19 cellular contexts compared by ENCODE assay signal in genomic region chr2:218311908-218312756, GRCh38. TPM values are rescaled to one million over a fixed set of nuclear protein-coding genes. Genes with fewer than 3 reads are reported as not detected.
A peak's percentile ranks its signal among the peaks of the same experiment; 100 is the strongest.
DNase-seq lines count a peak whose midpoint lies in the region; ATAC-seq and TF ChIP-seq lines count a peak whose summit lies in the region.
"Had no signal": no experiment of that assay in that cellular context is flagged by ENCODE, and none has a peak within 500 bp of the region (broad histone marks: within the 10 kb centered on the region; RNA-seq: fewer than 3 reads in every experiment).

No MANE protein-coding gene starts in this region.

- H3K27me3 ChIP-seq in cardiac muscle cell (no peaks in the 10 kb centered on the region), endodermal cell (ENCODE audit: control insufficient read depth, insufficient read depth, low read length, poor library complexity, severe bottlenecking) (no peaks in the 10 kb centered on the region), psoas muscle (ENCODE audit: insufficient read depth in 3 of 3, low read length in 2 of 3) (no peaks in the 10 kb centered on the region)
- H3K27me3 ChIP-seq in naive thymus-derived CD4-positive, alpha-beta T cell (ENCODE audit: control insufficient read depth in 2 of 2, insufficient read depth in 2 of 2, low read length in 2 of 2), result no peaks in the 10 kb centered on the region
- H3K27me3 ChIP-seq: vagina had no signal

- CTCF ChIA-PET in naive thymus-derived CD4-positive, alpha-beta T cell (lab: Charles Lee), result interaction anchor here (0.7 to 1.0 kb wide), 3 partner anchors 36 to 44 kb away, joined by 3 to 8 read pairs (median 4); no protein-coding TSS in a partner anchor

- no peaks in the 10 kb centered on the region for H3K9me3 ChIP-seq in cardiac muscle cell (ENCODE audit: low read depth)
- no peaks in the 10 kb centered on the region for H3K9me3 ChIP-seq in endodermal cell (ENCODE audit: control insufficient read depth, low read length)
- no peaks in the 10 kb centered on the region for H3K9me3 ChIP-seq in naive thymus-derived CD4-positive, alpha-beta T cell (ENCODE audit: control insufficient read depth in 2 of 3, low read length in 3 of 3)
- H3K9me3 ChIP-seq in psoas muscle, result no peaks in the 10 kb centered on the region
- H3K9me3 ChIP-seq: vagina had no signal

- H3K27ac Mint-ChIP-seq in endodermal cell, result peak overlapping the region; percentile 78
- H3K27ac Mint-ChIP-seq in naive thymus-derived CD4-positive, alpha-beta T cell, result peak overlapping the region in 8 of 9 donors; percentile 36 to 88 (median 68)

- 84 to 87% methylated on average over 4 to 8 of the region's 8 CpGs for whole genome bisulfite sequencing in endodermal cell (ENCODE audit: insufficient coverage in 1 of 2, insufficient read length in 1 of 2), 2 experiments
- 62 to 73% (median 69%) methylated on average over 7 to 8 of the region's 8 CpGs for WGBS in psoas muscle, 3 donors

- H3K4me3 ChIP-seq in cardiac muscle cell (no peak overlapping the region), endodermal cell (ENCODE audit: low read length) (no peak overlapping the region), psoas muscle (no peak overlapping the region)
- no peak overlapping the region for H3K4me3 ChIP-seq in naive thymus-derived CD4-positive, alpha-beta T cell (ENCODE audit: low read length)
- H3K4me3 ChIP-seq: vagina had no signal

- DNase-seq in cardiac muscle cell (ENCODE audit: low read depth in 1 of 2, low spot score in 1 of 2), result no peak
- no peak for DNase-seq in left cardiac atrium
- no peak for DNase-seq in endodermal cell
- DNase-seq in naive thymus-derived CD4-positive, alpha-beta T cell, result no peak
- peak; percentile 62 for DNase-seq in ureter (ENCODE audit: low spot score)
- DNase-seq in NCI-H774 (lab: John Stamatoyannopoulos, UW), result no peak
- no peak for DNase-seq in psoas muscle
- no peak for DNase-seq in GM19240 (ENCODE audit: insufficient read length, low spot score)
- DNase-seq: activated CD4-positive, alpha-beta T cell treated with anti-CD3 and anti-CD28 coated beads for 1 hour; activated naive CD4-positive, alpha-beta T cell; cortex of kidney; NCI-H226; SHP77 treated with DMSO at 0.1 percent for 48 hours; stimulated activated naive CD4-positive, alpha-beta T cell treated with Interleukin-2 at 50 U/mL for 16 hours had no signal

- no peak overlapping the region for H3K4me3 Mint-ChIP-seq in endodermal cell
- no peak overlapping the region for H3K4me3 Mint-ChIP-seq in naive thymus-derived CD4-positive, alpha-beta T cell

- H3K36me3 ChIP-seq in cardiac muscle cell (no peaks in the 10 kb centered on the region), endodermal cell (ENCODE audit: control insufficient read depth, insufficient read depth, low read length) (no peaks in the 10 kb centered on the region), psoas muscle (ENCODE audit: insufficient read depth in 1 of 2, low read depth in 1 of 2) (no peaks in the 10 kb centered on the region)
- no peaks in the 10 kb centered on the region for H3K36me3 ChIP-seq in naive thymus-derived CD4-positive, alpha-beta T cell (ENCODE audit: control insufficient read depth in 2 of 3, insufficient read depth in 3 of 3, low read length in 3 of 3)
- H3K36me3 ChIP-seq: vagina had no signal

- no peaks in the 10 kb centered on the region for H3K36me3 Mint-ChIP-seq in endodermal cell (ENCODE audit: low read depth)
- H3K36me3 Mint-ChIP-seq in naive thymus-derived CD4-positive, alpha-beta T cell, result peaks cover 0 to 10% (median 0%) of the 10 kb centered on the region in 5 donors

- intact Hi-C loops in left cardiac atrium (cut with DNase I) (no loop called here), psoas muscle (cut with DNase I) (no loop called here)
- intact Hi-C loops in naive thymus-derived CD4-positive, alpha-beta T cell (cut with micrococcal nuclease), result no loop called here

- peak overlapping the region; percentile 18 for H3K9ac ChIP-seq in endodermal cell (ENCODE audit: extremely low read depth, low read length, poor library complexity, severe bottlenecking)

- POLR2A ChIA-PET in naive thymus-derived CD4-positive, alpha-beta T cell (lab: Charles Lee), result interaction anchor here (0.6 to 1.0 kb wide), 3 partner anchors 10 to 88 kb away, joined by 3 to 5 read pairs (median 3); no protein-coding TSS in a partner anchor

- no peaks in the 10 kb centered on the region for H3K9me3 Mint-ChIP-seq in endodermal cell
- H3K9me3 Mint-ChIP-seq in naive thymus-derived CD4-positive, alpha-beta T cell, result peaks cover 0 to 2% (median 0%) of the 10 kb centered on the region in 11 donors

- H3K4me1 Mint-ChIP-seq in endodermal cell, result peaks cover 27% of the 10 kb centered on the region
- H3K4me1 Mint-ChIP-seq in naive thymus-derived CD4-positive, alpha-beta T cell, result peaks cover 15 to 44% (median 38%) of the 10 kb centered on the region in 7 donors

- H3K4me1 ChIP-seq in cardiac muscle cell (ENCODE audit: low read depth), result peaks cover 38% of the 10 kb centered on the region
- H3K4me1 ChIP-seq in endodermal cell (ENCODE audit: control insufficient read depth, insufficient read depth, low read length), result no peaks in the 10 kb centered on the region
- peaks cover 13 to 15% of the 10 kb centered on the region in 2 donors for H3K4me1 ChIP-seq in naive thymus-derived CD4-positive, alpha-beta T cell (ENCODE audit: control insufficient read depth in 2 of 2, insufficient read depth in 2 of 2, low read length in 2 of 2)
- no peaks in the 10 kb centered on the region for H3K4me1 ChIP-seq in psoas muscle
- H3K4me1 ChIP-seq: vagina had no signal

- ATAC-seq in left cardiac atrium, result no peak
- no peak for ATAC-seq in naive thymus-derived CD4-positive, alpha-beta T cell
- no peak for ATAC-seq in psoas muscle

- TF ChIP-seq CTCF in cardiac muscle cell (IDR thresholded peaks at IDR 0.05; ENCODE audit: low read depth, low read length) (no peak), endodermal cell (conservative IDR thresholded peaks at IDR 0.05) (no peak), psoas muscle (IDR thresholded peaks at IDR 0.05) (no peak)

- no peaks in the 10 kb centered on the region for H3K27me3 Mint-ChIP-seq in endodermal cell (ENCODE audit: insufficient read depth)
- peaks cover 0 to 2% (median 0%) of the 10 kb centered on the region in 5 donors for H3K27me3 Mint-ChIP-seq in naive thymus-derived CD4-positive, alpha-beta T cell

- peak overlapping the region; percentile 99 for H3K27ac ChIP-seq in cardiac muscle cell
- peak overlapping the region; percentile 72 for H3K27ac ChIP-seq in endodermal cell (ENCODE audit: low read depth, low read length)
- H3K27ac ChIP-seq in naive thymus-derived CD4-positive, alpha-beta T cell (ENCODE audit: low read depth, low read length), result no peak overlapping the region
- H3K27ac ChIP-seq in psoas muscle, result no peak overlapping the region
- H3K27ac ChIP-seq: vagina had no signal

RNA-seq across cellular contexts. Expression of gene TMBIM1, which starts 19.8 kb away (rescaled TPM):
- 15.5 and 25.9 TPM in 2 replicates for total RNA-seq in cardiac muscle cell
- polyA plus RNA-seq in cardiac muscle cell, result 18.8 and 41.2 TPM in 2 replicates
- 100 to 1,000 TPM; 156 to 166 TPM for total RNA-seq in left cardiac atrium
- 10 to 100 TPM; 50.7 to 53.8 TPM for total RNA-seq in endodermal cell
- 22.4 TPM for polyA plus RNA-seq in endodermal cell (2013, experiment 1 of 2)
- polyA plus RNA-seq in endodermal cell (2013, experiment 2 of 2), result 17.2 TPM
- 100 to 1,000 TPM in 2 of 5 experiments, 10 to 100 TPM in 3; 51.7 to 112 (median 83.8) TPM for total RNA-seq in naive thymus-derived CD4-positive, alpha-beta T cell
- 100 to 1,000 TPM in 1 of 2 donors, 10 to 100 TPM in 1; 92.4 to 115 TPM for polyA plus RNA-seq in naive thymus-derived CD4-positive, alpha-beta T cell
- 256 TPM for total RNA-seq in ureter
- 100 to 1,000 TPM; 152 to 197 (median 157) TPM for total RNA-seq in psoas muscle
- 100 to 1,000 TPM; 167 to 264 (median 228) TPM for polyA plus RNA-seq in psoas muscle

RNA-seq across cellular contexts. Expression of gene PNKD, which starts 41.8 kb away (rescaled TPM):
- 103 and 173 TPM in 2 replicates for total RNA-seq in cardiac muscle cell
- polyA plus RNA-seq in cardiac muscle cell, result 206 and 287 TPM in 2 replicates
- 10 to 100 TPM; 62.4 to 68.5 TPM for total RNA-seq in left cardiac atrium
- 10 to 100 TPM; 33.9 to 39.6 TPM for total RNA-seq in endodermal cell
- 46.6 TPM for polyA plus RNA-seq in endodermal cell (2013, experiment 1 of 2)
- 42.6 TPM for polyA plus RNA-seq in endodermal cell (2013, experiment 2 of 2)
- total RNA-seq in naive thymus-derived CD4-positive, alpha-beta T cell, result 10 to 100 TPM; 18.5 to 38.4 (median 25.2) TPM
- 100 to 1,000 TPM in 1 of 2 donors, 10 to 100 TPM in 1; 92.2 to 108 TPM for polyA plus RNA-seq in naive thymus-derived CD4-positive, alpha-beta T cell
- total RNA-seq in ureter, result 66.2 TPM
- 10 to 100 TPM; 31.5 to 54.5 (median 41.0) TPM for total RNA-seq in psoas muscle
- 10 to 100 TPM; 55.6 to 86.9 (median 68.1) TPM for polyA plus RNA-seq in psoas muscle

RNA-seq across cellular contexts. Expression of gene AAMP, which starts 42.2 kb away (rescaled TPM):
- total RNA-seq in cardiac muscle cell, result 269 and 315 TPM in 2 replicates
- polyA plus RNA-seq in cardiac muscle cell, result 273 and 276 TPM in 2 replicates
- total RNA-seq in left cardiac atrium, result 10 to 100 TPM; 49.0 to 52.5 TPM
- 10 to 100 TPM; 89.2 to 97.2 TPM for total RNA-seq in endodermal cell
- 59.9 TPM for polyA plus RNA-seq in endodermal cell (2013, experiment 1 of 2)
- polyA plus RNA-seq in endodermal cell (2013, experiment 2 of 2), result 54.7 TPM
- total RNA-seq in naive thymus-derived CD4-positive, alpha-beta T cell, result 10 to 100 TPM; 54.1 to 67.0 (median 61.2) TPM
- 100 to 1,000 TPM in 1 of 2 donors, 10 to 100 TPM in 1; 98.6 to 108 TPM for polyA plus RNA-seq in naive thymus-derived CD4-positive, alpha-beta T cell
- 82.0 TPM for total RNA-seq in ureter
- 10 to 100 TPM; 52.7 to 70.6 (median 62.5) TPM for total RNA-seq in psoas muscle
- 100 to 1,000 TPM in 2 of 3 donors, 10 to 100 TPM in 1; 73.8 to 120 (median 115) TPM for polyA plus RNA-seq in psoas muscle

RNA-seq across cellular contexts. Expression of gene CATIP, which starts 44.5 kb away (rescaled TPM):
- total RNA-seq in cardiac muscle cell (2.0 and 5.5 TPM in 2 replicates), left cardiac atrium (not detected), endodermal cell (1 to 10 TPM in 1 of 2 donors, under 1 TPM in 1; 0.22 to 1.0 TPM), ureter (not detected), psoas muscle (not detected)
- polyA plus RNA-seq in cardiac muscle cell (1.2 and 5.0 TPM in 2 replicates), psoas muscle (not detected)
- polyA plus RNA-seq in endodermal cell (2013, experiment 1 of 2), result 0.46 TPM
- polyA plus RNA-seq in endodermal cell (2013, experiment 2 of 2), result 0.46 TPM
- total RNA-seq in naive thymus-derived CD4-positive, alpha-beta T cell, result under 1 TPM in 1 of 5 experiments, not detected in 4; 0.49 TPM
- not detected for polyA plus RNA-seq in naive thymus-derived CD4-positive, alpha-beta T cell
- total RNA-seq: A673; mesenteric fat pad; T-helper 2 cell treated with Interferon-gamma antibody and Interleukin-4, amounts not matched to agents 100 ng/mL and 5 ng/mL, for 36 hours; vagina had no signal
- polyA plus RNA-seq: esophagus had no signal

RNA-seq across cellular contexts. Expression of gene GPBAR1, which starts 51.3 kb away (rescaled TPM):
- total RNA-seq in cardiac muscle cell (2.4 and 4.4 TPM in 2 replicates), left cardiac atrium (1 to 10 TPM; 5.7 to 6.6 TPM), endodermal cell (under 1 TPM; 0.18 TPM), ureter (1.5 TPM), psoas muscle (under 1 TPM; 0.24 to 0.74 (median 0.24) TPM)
- polyA plus RNA-seq in cardiac muscle cell (2.9 and 7.9 TPM in 2 replicates), psoas muscle (under 1 TPM; 0.45 to 0.59 (median 0.56) TPM)
- polyA plus RNA-seq in endodermal cell (2013, experiment 1 of 2), result 1.9 TPM
- 1.2 TPM for polyA plus RNA-seq in endodermal cell (2013, experiment 2 of 2)
- 10 to 100 TPM in 1 of 5 experiments, 1 to 10 TPM in 3, under 1 TPM in 1; 0.80 to 12.9 (median 1.9) TPM for total RNA-seq in naive thymus-derived CD4-positive, alpha-beta T cell
- under 1 TPM; 0.15 to 0.27 TPM for polyA plus RNA-seq in naive thymus-derived CD4-positive, alpha-beta T cell

Comparison
In these comparisons a context has a peak if more than half of its experiments do, and no peak if none do; other contexts are left out.
1. H3K27ac ChIP-seq: peak in cardiac muscle cell (single experiment) and endodermal cell (single experiment); none in naive thymus-derived CD4-positive, alpha-beta T cell (single experiment) and psoas muscle (single experiment).